ENCODE assay signal across 9 cellular contexts in genomic region chr3:134885877-134886621, GRCh38.
DNase-seq lines count a peak whose midpoint lies in the region; ATAC-seq and TF ChIP-seq lines count a peak whose summit lies in the region.
"Had no signal": no experiment of that assay in that cellular context is flagged by ENCODE, and none has a peak within 500 bp of the region (broad histone marks: within the 10 kb centered on the region; RNA-seq: fewer than 3 reads in every experiment).

No MANE protein-coding gene starts in this region.

- H3K4me3 Mint-ChIP-seq in natural killer cell: no peak overlapping the region
- no peak overlapping the region for H3K4me3 Mint-ChIP-seq in activated T-cell treated with anti-CD3 and anti-CD28 coated beads, Interleukin-2, amount 50 U/mL, for 24 hours

- H3K27me3 Mint-ChIP-seq in natural killer cell (ENCODE audit: low read depth in 2 of 2): peaks cover 0 to 4% of the 10 kb centered on the region in 2 donors
- H3K27me3 Mint-ChIP-seq in activated T-cell treated with anti-CD3 and anti-CD28 coated beads, Interleukin-2, amount 50 U/mL, for 24 hours: no peaks in the 10 kb centered on the region

- intact Hi-C loops in natural killer cell (cut with micrococcal nuclease): no loop called here

- no peaks in the 10 kb centered on the region for H3K4me1 ChIP-seq in foreskin keratinocyte

- H3K27ac ChIP-seq in foreskin keratinocyte (no peak overlapping the region), caudate nucleus (ENCODE audit: low read depth, low read length) (no peak overlapping the region)

- TF ChIP-seq CTCF in GM12864 (IDR thresholded peaks at IDR 0.05; ENCODE audit: low read depth, low read length, missing control alignments) (peak; percentile 58), foreskin keratinocyte (conservative IDR thresholded peaks at IDR 0.05) (peak; percentile 8), natural killer cell (IDR thresholded peaks at IDR 0.05) (no peak)

- no peak overlapping the region for H3K27ac Mint-ChIP-seq in natural killer cell
- no peak overlapping the region for H3K27ac Mint-ChIP-seq in activated T-cell treated with anti-CD3 and anti-CD28 coated beads, Interleukin-2, amount 50 U/mL, for 24 hours

- H3K9me3 Mint-ChIP-seq in natural killer cell: no peaks in the 10 kb centered on the region
- H3K9me3 Mint-ChIP-seq in activated T-cell treated with anti-CD3 and anti-CD28 coated beads, Interleukin-2, amount 50 U/mL, for 24 hours: no peaks in the 10 kb centered on the region

- ATAC-seq in GM21390 (IDR thresholded peaks at IDR 0.05; ENCODE audit: unreplicated experiment) (peak; percentile 90), HG03460 (IDR thresholded peaks at IDR 0.05; ENCODE audit: unreplicated experiment) (peak; percentile 96), foreskin keratinocyte (no peak), natural killer cell (no peak)

- no peak overlapping the region for H3K4me3 ChIP-seq in GM12864 (ENCODE audit: low read depth, low read length)

- no peaks in the 10 kb centered on the region for H3K27me3 ChIP-seq in foreskin keratinocyte

- H3K4me1 Mint-ChIP-seq in natural killer cell: peaks cover 8 to 9% of the 10 kb centered on the region in 2 donors
- H3K4me1 Mint-ChIP-seq in activated T-cell treated with anti-CD3 and anti-CD28 coated beads, Interleukin-2, amount 50 U/mL, for 24 hours (ENCODE audit: low read depth): peaks cover 3% of the 10 kb centered on the region

- H3K36me3 Mint-ChIP-seq in natural killer cell: no peaks in the 10 kb centered on the region
- H3K36me3 Mint-ChIP-seq in activated T-cell treated with anti-CD3 and anti-CD28 coated beads, Interleukin-2, amount 50 U/mL, for 24 hours (ENCODE audit: low read depth): no peaks in the 10 kb centered on the region

- DNase-seq in GM12864 (ENCODE audit: low read depth) (peak; percentile 39), foreskin keratinocyte (peak; percentile 4 to 17), NCI-H510A (lab: John Stamatoyannopoulos, UW) (no peak), natural killer cell (no peak), caudate nucleus (lab: John Stamatoyannopoulos, UW) (no peak)
- no peak for DNase-seq in activated T-cell treated with anti-CD3 and anti-CD28 coated beads, Interleukin-2, amount 50 U/mL, for 24 hours
- DNase-seq: NCI-H446 had no signal

Comparison
In these comparisons a context has a peak if more than half of its experiments do, and no peak if none do; other contexts are left out.
1. DNase-seq: peak in GM12864 (single experiment) and foreskin keratinocyte (2 of 2); none in NCI-H510A (single experiment), natural killer cell (single experiment), caudate nucleus (0 of 61) and activated T-cell treated with anti-CD3 and anti-CD28 coated beads, Interleukin-2, amount 50 U/mL, for 24 hours (single experiment).
2. ATAC-seq: peak in GM21390 (single experiment) and HG03460 (single experiment); none in foreskin keratinocyte (single experiment) and natural killer cell (0 of 3).